In genomic region chr2:42194428-42194827, GRCh38 we compare ENCODE assay signal across 13 cellular contexts. TPM values are rescaled to one million over a fixed set of nuclear protein-coding genes. Genes with fewer than 3 reads are reported as not detected.
DNase-seq lines count a peak whose midpoint lies in the region; ATAC-seq and TF ChIP-seq lines count a peak whose summit lies in the region.
"Had no signal": no experiment of that assay in that cellular context is flagged by ENCODE, and none has a peak within 500 bp of the region (broad histone marks: within the 10 kb centered on the region; RNA-seq: fewer than 3 reads in every experiment).

No MANE protein-coding gene starts in this region.

- TF ChIP-seq EP300 in suprapubic skin (IDR thresholded peaks at IDR 0.05): no peak

- H3K9me3 ChIP-seq in suprapubic skin: no peaks in the 10 kb centered on the region

- no peaks in the 10 kb centered on the region for H3K27me3 ChIP-seq in suprapubic skin

- H3K9me3 Mint-ChIP-seq in activated naive CD4-positive, alpha-beta T cell treated with anti-CD3 and anti-CD28 coated beads, Interleukin-2, amount 50 U/mL, for 24 hours: peaks cover 3% of the 10 kb centered on the region
- peaks cover under 1% of the 10 kb centered on the region for H3K9me3 Mint-ChIP-seq in activated naive CD8-positive, alpha-beta T cell treated with anti-CD3 and anti-CD28 coated beads for 36 hours
- no peaks in the 10 kb centered on the region for H3K9me3 Mint-ChIP-seq in memory B cell
- H3K9me3 Mint-ChIP-seq: CD8-positive, alpha-beta memory T cell had no signal

- peaks cover 94% of the 10 kb centered on the region for H3K4me1 Mint-ChIP-seq in activated naive CD4-positive, alpha-beta T cell treated with anti-CD3 and anti-CD28 coated beads, Interleukin-2, amount 50 U/mL, for 24 hours
- peaks cover 60% of the 10 kb centered on the region for H3K4me1 Mint-ChIP-seq in activated naive CD8-positive, alpha-beta T cell treated with anti-CD3 and anti-CD28 coated beads for 36 hours
- H3K4me1 Mint-ChIP-seq in memory B cell: peaks cover 47% of the 10 kb centered on the region

- no peak for TF ChIP-seq POLR2A in suprapubic skin (IDR thresholded peaks at IDR 0.05)

- H3K4me1 ChIP-seq in suprapubic skin: peaks cover 28% of the 10 kb centered on the region

- no peak overlapping the region for H3K27ac ChIP-seq in suprapubic skin
- H3K27ac ChIP-seq: PC-9 had no signal

- WGBS in suprapubic skin: 92% methylated on average over 4 of the region's 4 CpGs

- H3K27me3 Mint-ChIP-seq in activated naive CD4-positive, alpha-beta T cell treated with anti-CD3 and anti-CD28 coated beads, Interleukin-2, amount 50 U/mL, for 24 hours: no peaks in the 10 kb centered on the region
- H3K27me3 Mint-ChIP-seq in activated naive CD8-positive, alpha-beta T cell treated with anti-CD3 and anti-CD28 coated beads for 36 hours: no peaks in the 10 kb centered on the region
- H3K27me3 Mint-ChIP-seq in memory B cell: no peaks in the 10 kb centered on the region
- H3K27me3 Mint-ChIP-seq: CD8-positive, alpha-beta memory T cell had no signal

- DNase-seq in activated naive CD4-positive, alpha-beta T cell treated with anti-CD3 and anti-CD28 coated beads, Interleukin-2, amount 50 U/mL, for 16 hours: no peak
- no peak for DNase-seq in activated naive CD8-positive, alpha-beta T cell treated with anti-CD3 and anti-CD28 coated beads for 36 hours
- DNase-seq in memory B cell (ENCODE audit: low spot score in 2 of 2) (no peak), DMS79 treated with DMSO at 0.1 percent for 48 hours (lab: John Stamatoyannopoulos, UW) (no peak), suprapubic skin (ENCODE audit: low spot score in 2 of 2) (no peak), D341Med (ENCODE audit: low spot score) (no peak)
- DNase-seq: CD8-positive, alpha-beta memory T cell; Karpas-422; NCI-H1105 treated with DMSO at 0.1 percent for 48 hours; NCI-H187; NCI-H69; PC-9 had no signal

- TF ChIP-seq CTCF in suprapubic skin (IDR thresholded peaks at IDR 0.05): no peak

- peak overlapping the region; percentile 65 for H3K27ac Mint-ChIP-seq in activated naive CD4-positive, alpha-beta T cell treated with anti-CD3 and anti-CD28 coated beads, Interleukin-2, amount 50 U/mL, for 24 hours
- peak overlapping the region; percentile 35 for H3K27ac Mint-ChIP-seq in activated naive CD8-positive, alpha-beta T cell treated with anti-CD3 and anti-CD28 coated beads for 36 hours
- peak overlapping the region; percentile 58 for H3K27ac Mint-ChIP-seq in memory B cell

- no peak overlapping the region for H3K4me3 ChIP-seq in suprapubic skin
- H3K4me3 ChIP-seq: PC-9 had no signal

- H3K36me3 Mint-ChIP-seq in activated naive CD4-positive, alpha-beta T cell treated with anti-CD3 and anti-CD28 coated beads, Interleukin-2, amount 50 U/mL, for 24 hours: peaks cover 9% of the 10 kb centered on the region
- peaks cover 16% of the 10 kb centered on the region for H3K36me3 Mint-ChIP-seq in activated naive CD8-positive, alpha-beta T cell treated with anti-CD3 and anti-CD28 coated beads for 36 hours
- peaks cover 15% of the 10 kb centered on the region for H3K36me3 Mint-ChIP-seq in memory B cell

- H3K4me3 Mint-ChIP-seq in activated naive CD4-positive, alpha-beta T cell treated with anti-CD3 and anti-CD28 coated beads, Interleukin-2, amount 50 U/mL, for 24 hours: peak overlapping the region; percentile 55
- H3K4me3 Mint-ChIP-seq in activated naive CD8-positive, alpha-beta T cell treated with anti-CD3 and anti-CD28 coated beads for 36 hours: no peak overlapping the region
- no peak overlapping the region for H3K4me3 Mint-ChIP-seq in memory B cell

- no peaks in the 10 kb centered on the region for H3K36me3 ChIP-seq in suprapubic skin

- no peak for ATAC-seq in memory B cell (ENCODE audit: low read depth)

RNA-seq across cellular contexts. Expression of gene EML4, which starts 25.3 kb away (rescaled TPM):
- total RNA-seq in activated naive CD8-positive, alpha-beta T cell treated with anti-CD3 and anti-CD28 coated beads for 36 hours: 10 to 100 TPM; 60.0 to 64.6 TPM
- 10 to 100 TPM; 38.9 to 67.1 (median 43.3) TPM for total RNA-seq in suprapubic skin
